In the genomic region with DNA sequence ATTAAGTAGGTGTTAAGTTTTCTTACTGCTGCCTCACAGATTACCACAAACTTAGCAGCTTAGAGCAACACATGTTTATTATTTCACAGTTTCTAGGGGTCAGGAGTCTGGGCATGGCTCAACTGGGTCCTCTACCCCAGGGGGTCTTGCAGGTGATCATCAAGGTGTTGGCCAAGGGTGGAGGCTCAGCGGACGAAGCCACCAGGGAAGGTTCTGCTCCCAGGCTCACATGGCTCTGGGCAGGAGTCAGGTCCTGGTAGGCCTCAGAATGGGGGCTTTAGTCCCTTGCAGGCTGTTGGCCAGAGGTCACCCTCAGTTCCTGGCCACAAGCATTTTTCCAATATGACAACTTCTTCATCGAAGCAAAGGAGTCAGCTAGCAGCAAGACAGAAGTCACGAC, we compare ENCODE assay signal across 25 cellular contexts.
"Had no signal": no experiment of that assay in that cellular context is flagged by ENCODE, and none has a peak within 500 bp of the region (broad histone marks: within the 10 kb centered on the region; RNA-seq: fewer than 3 reads in every experiment).

No MANE protein-coding gene starts in this region.

- H3K27ac Mint-ChIP-seq: nephron; progenitor cell of endocrine pancreas; stimulated activated effector memory CD8-positive, alpha-beta T cell treated with anti-CD3 and anti-CD28 coated beads, Interleukin-12 subunit alpha, Interleukin-12 subunit beta, amount 100 ng/mL, for 72 hours; stimulated activated naive CD8-positive, alpha-beta T cell treated with anti-CD3 and anti-CD28 coated beads, Interleukin-15, Interleukin-2, amounts not matched to agents 100 ng/mL and 50 ng/mL, for 24 hours; type B pancreatic cell had no signal

- H3K27me3 Mint-ChIP-seq: stimulated activated naive CD8-positive, alpha-beta T cell treated with anti-CD3 and anti-CD28 coated beads, Interleukin-15, Interleukin-2, amounts not matched to agents 100 ng/mL and 50 ng/mL, for 24 hours had no signal

- H3K27ac ChIP-seq: heart right ventricle, hepatocyte, left lung, lower lobe of right lung, parathyroid adenoma, right atrium auricular region, right lobe of liver, skin epidermis, suprapubic skin, thoracic aorta, tibial nerve, uterus had no signal

- H3K27me3 ChIP-seq: hepatocyte, right atrium auricular region, right lobe of liver, tibial nerve, uterus had no signal

- H3K36me3 ChIP-seq: heart right ventricle, left lung, lower lobe of right lung, right atrium auricular region, right lobe of liver, suprapubic skin, thoracic aorta, tibial nerve, uterus had no signal

- H3K79me2 ChIP-seq: hepatocyte, parathyroid adenoma had no signal

- H2AFZ ChIP-seq: hepatocyte, parathyroid adenoma had no signal

- H3K4me2 ChIP-seq: hepatocyte had no signal

- H3K9ac ChIP-seq: parathyroid adenoma had no signal

- H3K4me3 Mint-ChIP-seq: naive thymus-derived CD8-positive, alpha-beta T cell; nephron; stimulated activated effector memory CD8-positive, alpha-beta T cell treated with anti-CD3 and anti-CD28 coated beads, Interleukin-12 subunit alpha, Interleukin-12 subunit beta, amount 100 ng/mL, for 72 hours; stimulated activated naive CD8-positive, alpha-beta T cell treated with anti-CD3 and anti-CD28 coated beads, Interleukin-15, Interleukin-2, amounts not matched to agents 100 ng/mL and 50 ng/mL, for 24 hours; type B pancreatic cell had no signal

- H3K4me3 ChIP-seq: heart right ventricle, hepatocyte, left lung, lower lobe of right lung, right atrium auricular region, right lobe of liver, skin epidermis, suprapubic skin, thoracic aorta, tibial nerve, uterus had no signal

- H3K36me3 Mint-ChIP-seq: naive thymus-derived CD8-positive, alpha-beta T cell; stimulated activated effector memory CD8-positive, alpha-beta T cell treated with anti-CD3 and anti-CD28 coated beads, Interleukin-12 subunit alpha, Interleukin-12 subunit beta, amount 100 ng/mL, for 72 hours; type B pancreatic cell had no signal

- H3K4me1 ChIP-seq: heart right ventricle, left lung, lower lobe of right lung, right lobe of liver, suprapubic skin, tibial nerve, uterus had no signal

- H3K4me1 Mint-ChIP-seq: stimulated activated effector memory CD8-positive, alpha-beta T cell treated with anti-CD3 and anti-CD28 coated beads, Interleukin-12 subunit alpha, Interleukin-12 subunit beta, amount 100 ng/mL, for 72 hours had no signal

- H3K9me3 ChIP-seq: heart right ventricle, left lung, lower lobe of right lung, right atrium auricular region, right lobe of liver, suprapubic skin, thoracic aorta, tibial nerve, uterus had no signal

- DNase-seq: heart right ventricle; kidney glomerular epithelial cell; left colon; left lung; lower lobe of right lung; mammary epithelial cell; mesenchymal stem cell; naive thymus-derived CD8-positive, alpha-beta T cell; nucleus accumbens; right lobe of liver; stimulated activated CD4-positive, alpha-beta T cell treated with anti-CD3 and anti-CD28 coated beads, Interleukin-4, amount 100 ng/mL, for 24 hours; stimulated activated naive CD4-positive, alpha-beta T cell; uterus had no signal

- H3K9me3 Mint-ChIP-seq: naive thymus-derived CD8-positive, alpha-beta T cell; nephron; stimulated activated effector memory CD8-positive, alpha-beta T cell treated with anti-CD3 and anti-CD28 coated beads, Interleukin-12 subunit alpha, Interleukin-12 subunit beta, amount 100 ng/mL, for 72 hours; stimulated activated naive CD8-positive, alpha-beta T cell treated with anti-CD3 and anti-CD28 coated beads, Interleukin-15, Interleukin-2, amounts not matched to agents 100 ng/mL and 50 ng/mL, for 24 hours had no signal
